In the genomic region with DNA sequence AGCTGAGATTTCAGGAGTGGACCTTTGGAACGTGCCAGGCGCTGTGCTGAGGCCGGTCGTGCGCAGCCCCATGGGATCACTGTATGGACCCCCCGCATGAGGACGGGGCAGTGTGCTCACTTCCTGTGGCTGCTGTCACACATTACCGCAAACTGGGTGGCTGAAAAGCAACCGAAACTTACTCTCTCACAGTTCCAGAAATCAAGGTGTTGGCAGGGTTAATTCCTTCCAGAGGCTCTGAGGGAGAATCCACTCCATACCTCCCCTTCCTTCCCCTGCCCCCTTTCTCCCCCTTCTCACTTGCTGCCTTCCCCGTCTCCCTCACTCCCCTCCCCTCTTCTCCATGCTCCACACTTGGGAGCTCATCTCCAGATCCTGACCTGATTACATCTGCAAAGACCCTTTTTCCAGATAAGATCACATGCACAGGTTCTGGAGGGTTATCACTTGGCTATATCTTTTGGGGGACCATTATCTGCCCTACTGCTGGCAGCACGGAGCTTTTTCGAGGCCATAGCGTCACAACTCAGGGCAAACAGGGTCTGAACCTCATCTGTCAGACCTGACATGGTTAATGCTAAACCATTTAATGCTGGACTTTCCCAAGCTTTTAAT, we compare ENCODE assay signal across 9 cellular contexts. TPM values are rescaled to one million over a fixed set of nuclear protein-coding genes. Genes with fewer than 3 reads are reported as not detected.
A peak's percentile ranks its signal among the peaks of the same experiment; 100 is the strongest.
DNase-seq lines count a peak whose midpoint lies in the region; ATAC-seq and TF ChIP-seq lines count a peak whose summit lies in the region.
"Had no signal": no experiment of that assay in that cellular context is flagged by ENCODE, and none has a peak within 500 bp of the region (broad histone marks: within the 10 kb centered on the region; RNA-seq: fewer than 3 reads in every experiment).

No MANE protein-coding gene starts in this region.

- TF ChIP-seq EP300 in gastroesophageal sphincter (IDR thresholded peaks at IDR 0.05) (no peak), suprapubic skin (IDR thresholded peaks at IDR 0.05) (no peak)

- 67 to 100% methylated on average over 2 to 11 of the region's 13 CpGs for WGBS in gastroesophageal sphincter (ENCODE audit: low coverage in 1 of 2), 2 donors
- WGBS in suprapubic skin, result 74% methylated on average over 12 of the region's 13 CpGs

- H3K27ac Mint-ChIP-seq in activated CD4-positive, alpha-beta T cell treated with anti-CD3 and anti-CD28 coated beads, Interleukin-2, amount 10 ng/mL, durations not matched to agents 24 days and 14 days, result peak overlapping the region; percentile 98

- no peaks in the 10 kb centered on the region for H3K27me3 Mint-ChIP-seq in activated CD4-positive, alpha-beta T cell treated with anti-CD3 and anti-CD28 coated beads, Interleukin-2, amount 10 ng/mL, durations not matched to agents 24 days and 14 days

- ATAC-seq in gastroesophageal sphincter (no peak), GM21367 (IDR thresholded peaks at IDR 0.05; ENCODE audit: unreplicated experiment) (no peak)

- H3K4me1 ChIP-seq in gastroesophageal sphincter (peaks cover 16 to 97% (median 56%) of the 10 kb centered on the region in 3 donors), suprapubic skin (peaks cover 80% of the 10 kb centered on the region)

- DNase-seq in activated CD4-positive, alpha-beta T cell treated with anti-CD3 and anti-CD28 coated beads, Interleukin-2, amount 10 ng/mL, durations not matched to agents 24 days and 14 days, result peak; percentile 84
- DNase-seq in activated CD4-positive, alpha-beta T cell treated with anti-CD3 and anti-CD28 coated beads for 4 hours, result no peak
- DNase-seq in NOMO-1 treated with DMSO at 0.1 percent for 48 hours (lab: John Stamatoyannopoulos, UW; ENCODE audit: unreplicated experiment) (peak; percentile 32), suprapubic skin (ENCODE audit: low spot score in 2 of 2) (no peak), superior temporal gyrus (ENCODE audit: extremely low spot score) (no peak), GF-D8 (lab: John Stamatoyannopoulos, UW) (no peak)
- DNase-seq: SHP77 treated with DMSO at 0.1 percent for 48 hours had no signal

- peaks cover 84% of the 10 kb centered on the region for H3K4me1 Mint-ChIP-seq in activated CD4-positive, alpha-beta T cell treated with anti-CD3 and anti-CD28 coated beads, Interleukin-2, amount 10 ng/mL, durations not matched to agents 24 days and 14 days

- peak overlapping the region; percentile 83 for H3K4me3 Mint-ChIP-seq in activated CD4-positive, alpha-beta T cell treated with anti-CD3 and anti-CD28 coated beads, Interleukin-2, amount 10 ng/mL, durations not matched to agents 24 days and 14 days

- H3K9me3 Mint-ChIP-seq in activated CD4-positive, alpha-beta T cell treated with anti-CD3 and anti-CD28 coated beads, Interleukin-2, amount 10 ng/mL, durations not matched to agents 24 days and 14 days, result peaks cover 3% of the 10 kb centered on the region

- H3K9me3 ChIP-seq in gastroesophageal sphincter, result no peaks in the 10 kb centered on the region
- no peaks in the 10 kb centered on the region for H3K9me3 ChIP-seq in suprapubic skin

- H3K4me3 ChIP-seq in gastroesophageal sphincter, result no peak overlapping the region
- no peak overlapping the region for H3K4me3 ChIP-seq in suprapubic skin

- intact Hi-C loops in activated CD4-positive, alpha-beta T cell treated with anti-CD3 and anti-CD28 coated beads, Interleukin-2, amount 10 ng/mL, durations not matched to agents 24 days and 14 days (cut with micrococcal nuclease), result loop anchor here (2.0 to 10.0 kb wide), 2 partner anchors 103 to 121 kb away; no protein-coding TSS in a partner anchor

- H3K27ac ChIP-seq in gastroesophageal sphincter (peak overlapping the region; percentile 92 to 96 (median 94)), suprapubic skin (peak overlapping the region; percentile 91)

- no peaks in the 10 kb centered on the region for H3K27me3 ChIP-seq in gastroesophageal sphincter
- H3K27me3 ChIP-seq in suprapubic skin, result no peaks in the 10 kb centered on the region

- TF ChIP-seq POLR2A in gastroesophageal sphincter (IDR thresholded peaks at IDR 0.05) (no peak), suprapubic skin (IDR thresholded peaks at IDR 0.05) (no peak)

- H3K36me3 ChIP-seq in gastroesophageal sphincter (peaks cover 0 to 15% of the 10 kb centered on the region in 2 donors), suprapubic skin (peaks cover 11% of the 10 kb centered on the region)

- H3K36me3 Mint-ChIP-seq in activated CD4-positive, alpha-beta T cell treated with anti-CD3 and anti-CD28 coated beads, Interleukin-2, amount 10 ng/mL, durations not matched to agents 24 days and 14 days (ENCODE audit: low read depth), result peaks cover 35% of the 10 kb centered on the region

- TF ChIP-seq CTCF in gastroesophageal sphincter (IDR thresholded peaks at IDR 0.05) (no peak), suprapubic skin (IDR thresholded peaks at IDR 0.05) (no peak)

RNA-seq across cellular contexts. Expression of gene KLF13, which starts 41.2 kb away (rescaled TPM):
- 122 and 135 TPM in 2 replicates for total RNA-seq in activated CD4-positive, alpha-beta T cell treated with anti-CD3 and anti-CD28 coated beads, Interleukin-2, amount 10 ng/mL, durations not matched to agents 24 days and 14 days
- total RNA-seq in gastroesophageal sphincter (100 to 1,000 TPM in 1 of 4 donors, 10 to 100 TPM in 3; 49.7 to 106 (median 76.1) TPM), suprapubic skin (100 to 1,000 TPM; 141 to 162 (median 145) TPM)

Comparison
In these comparisons a context has a peak if more than half of its experiments do, and no peak if none do; other contexts are left out.
1. DNase-seq: peak in activated CD4-positive, alpha-beta T cell treated with anti-CD3 and anti-CD28 coated beads, Interleukin-2, amount 10 ng/mL, durations not matched to agents 24 days and 14 days (single experiment) and NOMO-1 treated with DMSO at 0.1 percent for 48 hours (single experiment); none in activated CD4-positive, alpha-beta T cell treated with anti-CD3 and anti-CD28 coated beads for 4 hours (0 of 2), suprapubic skin (0 of 2), superior temporal gyrus (single experiment) and GF-D8 (single experiment).